Comparison of ENCODE assay signal across 2 cellular contexts in genomic region chr3:153667341-153667740, GRCh38.
TF ChIP-seq lines count a peak whose summit lies in the region.

No MANE protein-coding gene starts in this region.

TF ChIP-seq in IMR-90, 13 proteins besides CTCF, POLR2A, EP300 and RAD21:
- TF ChIP-seq SMC3 (IDR thresholded peaks at IDR 0.05; ENCODE audit: low read depth, low read length) = no peak
- no peak for TF ChIP-seq MAZ (IDR thresholded peaks at IDR 0.05; ENCODE audit: borderline replicate concordance, low read depth, low read length)
- no peak for TF ChIP-seq MXI1 (IDR thresholded peaks at IDR 0.05; ENCODE audit: borderline replicate concordance, low read depth, low read length)
- no peak for TF ChIP-seq BHLHE40 (IDR thresholded peaks at IDR 0.05; ENCODE audit: low read depth, low read length)
- TF ChIP-seq MAFK (IDR thresholded peaks at IDR 0.05; ENCODE audit: low read depth, low read length) = no peak
- no peak for TF ChIP-seq RFX5 (IDR thresholded peaks at IDR 0.05; ENCODE audit: low read depth, low read length)
- TF ChIP-seq RCOR1 (IDR thresholded peaks at IDR 0.05; ENCODE audit: insufficient replicate concordance, low read length) = no peak
- TF ChIP-seq CHD1 (IDR thresholded peaks at IDR 0.05; ENCODE audit: low read depth, low read length) = no peak

TF ChIP-seq in H1, 55 proteins besides CTCF, POLR2A, EP300 and RAD21:
- TF ChIP-seq RBBP5 (IDR thresholded peaks at IDR 0.05; ENCODE audit: borderline replicate concordance, low read depth, low read length) = no peak
- no peak for TF ChIP-seq CHD1 (IDR thresholded peaks at IDR 0.05; ENCODE audit: low read depth, low read length)
- no peak for TF ChIP-seq RFX5 (IDR thresholded peaks at IDR 0.05; ENCODE audit: borderline replicate concordance, low read depth, low read length)
